Comparison of ENCODE assay signal across 25 cellular contexts in genomic region chrX:133655914-133656265, GRCh38.
"Had no signal": no experiment of that assay in that cellular context is flagged by ENCODE, and none has a peak within 500 bp of the region (broad histone marks: within the 10 kb centered on the region; RNA-seq: fewer than 3 reads in every experiment).

No MANE protein-coding gene starts in this region.

- H3K27me3 Mint-ChIP-seq: activated B cell treated with CpG ODN at 0.5 μM for 24 hours; activated CD4-positive, alpha-beta T cell treated with anti-CD3 and anti-CD28 coated beads for 36 hours had no signal

- H3K36me3 ChIP-seq: brain microvascular endothelial cell, esophagus squamous epithelium, right lobe of liver, thoracic aorta, upper lobe of left lung had no signal

- H3K27me3 ChIP-seq: brain microvascular endothelial cell, esophagus squamous epithelium, right lobe of liver, upper lobe of left lung had no signal

- ATAC-seq: activated CD4-positive, alpha-beta T cell treated with anti-CD3 and anti-CD28 coated beads for 36 hours; left cardiac atrium; mucosa of descending colon; right lobe of liver; stimulated activated naive B cell treated with anti-CD40 and anti-IgM and Interleukin-4, amounts not matched to agents 10 μg/mL and 1 μg/mL and 100 μg/mL, for 72 hours had no signal

- H3K4me1 Mint-ChIP-seq: activated B cell treated with CpG ODN at 0.5 μM for 24 hours; activated CD4-positive, alpha-beta T cell treated with anti-CD3 and anti-CD28 coated beads for 36 hours; memory B cell; stimulated activated naive B cell treated with anti-CD40 and anti-IgM and Interleukin-4, amounts not matched to agents 10 μg/mL and 1 μg/mL and 100 μg/mL, for 72 hours had no signal

- DNase-seq: activated B cell treated with CpG ODN at 0.5 μM for 24 hours; activated CD4-positive, alpha-beta T cell treated with anti-CD3 and anti-CD28 coated beads for 36 hours; activated CD4-positive, alpha-beta T cell treated with anti-CD3 and anti-CD28 coated beads, Interleukin-2, amount 50 U/mL, for 4 hours; activated naive CD4-positive, alpha-beta T cell treated with Interleukin-2 at 50 U/mL for 16 hours; activated T-cell treated with anti-CD3 and anti-CD28 coated beads, Interleukin-2, amount 50 U/mL, for 48 hours; anterior cingulate cortex; brain microvascular endothelial cell; caudate nucleus; dorsolateral prefrontal cortex; esophagus squamous epithelium; glutamatergic neuron; hippocampal formation; left cardiac atrium; mucosa of descending colon; posterior cingulate gyrus; right lobe of liver; stimulated activated CD4-positive, alpha-beta T cell treated with anti-CD3 and anti-CD28 coated beads, Interleukin-2, amount 100 ng/mL, for 48 hours; stimulated activated CD8-positive, alpha-beta memory T cell treated with anti-CD3 and anti-CD28 coated beads, Interleukin-4, amount 100 ng/mL, for 48 hours; stimulated activated naive B cell treated with anti-CD40 and anti-IgM and Interleukin-4, amounts not matched to agents 10 μg/mL and 1 μg/mL and 100 μg/mL, for 72 hours; T1000; upper lobe of left lung had no signal

- H3K4me3 Mint-ChIP-seq: activated B cell treated with CpG ODN at 0.5 μM for 24 hours; activated CD4-positive, alpha-beta T cell treated with anti-CD3 and anti-CD28 coated beads for 36 hours; memory B cell; neural crest cell; stimulated activated naive B cell treated with anti-CD40 and anti-IgM and Interleukin-4, amounts not matched to agents 10 μg/mL and 1 μg/mL and 100 μg/mL, for 72 hours; T-helper 1 cell treated with Interleukin-12 subunit alpha and Interleukin-12 subunit beta and Interleukin-4 antibody, amounts not matched to agents 30 μg/mL and 1 μg/mL, for 36 hours had no signal

- H3K36me3 Mint-ChIP-seq: memory B cell; stimulated activated naive B cell treated with anti-CD40 and anti-IgM and Interleukin-4, amounts not matched to agents 10 μg/mL and 1 μg/mL and 100 μg/mL, for 72 hours had no signal

- H3K27ac ChIP-seq: brain microvascular endothelial cell, dorsolateral prefrontal cortex, esophagus squamous epithelium, right lobe of liver, thoracic aorta, upper lobe of left lung had no signal

- H3K4me1 ChIP-seq: esophagus squamous epithelium, right lobe of liver, upper lobe of left lung had no signal

- H3K4me3 ChIP-seq: dorsolateral prefrontal cortex, esophagus squamous epithelium, mucosa of descending colon, right lobe of liver, thoracic aorta, upper lobe of left lung had no signal

- H3K9me3 ChIP-seq: esophagus squamous epithelium, mucosa of descending colon, right lobe of liver, thoracic aorta, upper lobe of left lung had no signal

- H3K27ac Mint-ChIP-seq: activated B cell treated with CpG ODN at 0.5 μM for 24 hours; activated CD4-positive, alpha-beta T cell treated with anti-CD3 and anti-CD28 coated beads for 36 hours; memory B cell; stimulated activated naive B cell treated with anti-CD40 and anti-IgM and Interleukin-4, amounts not matched to agents 10 μg/mL and 1 μg/mL and 100 μg/mL, for 72 hours; T-helper 1 cell treated with Interleukin-12 subunit alpha and Interleukin-12 subunit beta and Interleukin-4 antibody, amounts not matched to agents 30 μg/mL and 1 μg/mL, for 36 hours had no signal

- H3K9me3 Mint-ChIP-seq: activated B cell treated with CpG ODN at 0.5 μM for 24 hours; memory B cell; neural crest cell; stimulated activated naive B cell treated with anti-CD40 and anti-IgM and Interleukin-4, amounts not matched to agents 10 μg/mL and 1 μg/mL and 100 μg/mL, for 72 hours; T-helper 1 cell treated with Interleukin-12 subunit alpha and Interleukin-12 subunit beta and Interleukin-4 antibody, amounts not matched to agents 30 μg/mL and 1 μg/mL, for 36 hours had no signal
